29 cellular contexts compared by ENCODE assay signal in genomic region chr20:61112515-61112914, GRCh38.
"Had no signal": no experiment of that assay in that cellular context is flagged by ENCODE, and none has a peak within 500 bp of the region (broad histone marks: within the 10 kb centered on the region; RNA-seq: fewer than 3 reads in every experiment).

No MANE protein-coding gene starts in this region.

- H3K4me2 ChIP-seq: smooth muscle cell had no signal

- H3K36me3 ChIP-seq: brain microvascular endothelial cell, left ventricle myocardium inferior, neutrophil, pancreas, prostate gland, stomach, thyroid gland, upper lobe of left lung, vagina had no signal

- H3K4me1 ChIP-seq: pancreas, prostate gland, thyroid gland, upper lobe of left lung, vagina had no signal

- H3K4me3 ChIP-seq: left ventricle myocardium inferior, lung, pancreas, prostate gland, smooth muscle cell, stomach, thyroid gland, upper lobe of left lung, vagina had no signal

- DNase-seq: activated CD4-positive, alpha-beta T cell treated with anti-CD3 and anti-CD28 coated beads for 36 hours; activated CD4-positive, alpha-beta T cell treated with anti-CD3 and anti-CD28 coated beads, Interleukin-2, amount 50 U/mL, for 4 hours; activated CD4-positive, CD25-positive, alpha-beta regulatory T cell; activated CD8-positive, alpha-beta memory T cell treated with anti-CD3 and anti-CD28 coated beads for 24 hours; activated gamma-delta T cell; activated naive CD4-positive, alpha-beta T cell treated with anti-CD3 and anti-CD28 coated beads, Interleukin-2, amount 50 U/mL, for 16 hours; amniotic stem cell; brain microvascular endothelial cell; caudate nucleus; endodermal cell; foreskin fibroblast; islet precursor cell; left ventricle myocardium inferior; naive B cell; nephron progenitor cell; pancreas; stimulated activated CD4-positive, alpha-beta T cell treated with anti-CD3 and anti-CD28 coated beads, Interleukin-1b, Interleukin-23, amount 100 ng/mL, for 48 hours; stimulated activated CD4-positive, alpha-beta T cell treated with anti-CD3 and anti-CD28 coated beads, Interleukin-4, amount 100 ng/mL, for 4 hours; stimulated activated CD8-positive, alpha-beta memory T cell treated with anti-CD3 and anti-CD28 coated beads, Interleukin-4, amount 100 ng/mL, for 48 hours; stimulated activated naive B cell treated with anti-CD40 and anti-IgM and Interleukin-4, amounts not matched to agents 10 μg/mL and 1 μg/mL and 100 μg/mL, for 72 hours; stomach; T-helper 1 cell; thyroid gland; upper lobe of left lung had no signal

- H3K27me3 ChIP-seq: brain microvascular endothelial cell, pancreas, thyroid gland, upper lobe of left lung, vagina had no signal

- H3K9me3 ChIP-seq: left ventricle myocardium inferior, neutrophil, pancreas, prostate gland, stomach, thyroid gland, upper lobe of left lung, vagina had no signal

- H3K27ac ChIP-seq: brain microvascular endothelial cell, left ventricle myocardium inferior, neutrophil, pancreas, prostate gland, stomach, thyroid gland, upper lobe of left lung, vagina had no signal
